ENCODE assay signal across 9 cellular contexts in the genomic region with DNA sequence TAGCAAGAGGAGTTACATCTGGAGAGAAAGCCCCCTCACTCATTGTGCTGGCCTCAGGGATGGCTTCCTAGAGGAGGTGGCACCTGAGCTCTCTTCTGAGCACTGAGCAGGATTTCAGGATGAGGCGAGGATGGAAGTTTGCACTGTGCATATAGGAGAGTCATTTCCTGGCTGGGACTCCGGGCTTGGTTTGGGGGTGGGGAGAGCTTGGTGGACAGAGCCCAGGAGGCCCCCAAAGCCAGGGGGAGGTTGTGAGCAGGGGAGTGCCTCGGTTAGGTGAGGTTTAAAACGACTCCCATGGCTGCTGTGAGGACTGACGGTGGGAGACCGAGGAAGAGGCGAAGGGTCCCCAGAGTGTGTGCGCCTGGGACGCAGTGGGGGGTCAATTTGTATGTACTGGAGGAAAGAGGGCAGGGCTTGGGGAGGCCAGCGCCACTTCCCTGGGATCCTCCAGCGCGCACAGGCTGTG. TPM values are rescaled to one million over a fixed set of nuclear protein-coding genes. Genes with fewer than 3 reads are reported as not detected.
DNase-seq lines count a peak whose midpoint lies in the region; ATAC-seq and TF ChIP-seq lines count a peak whose summit lies in the region.
"Had no signal": no experiment of that assay in that cellular context is flagged by ENCODE, and none has a peak within 500 bp of the region (broad histone marks: within the 10 kb centered on the region; RNA-seq: fewer than 3 reads in every experiment).

No MANE protein-coding gene starts in this region.

- in situ Hi-C loops in GM13976 (cut with MboI; ENCODE audit: low sequenced_read_pairs, unreplicated experiment): no loop called here

- H3K4me1 Mint-ChIP-seq in T-cell: peaks cover 46 to 50% (median 46%) of the 10 kb centered on the region in 3 donors

- H3K27me3 Mint-ChIP-seq in T-cell: no peaks in the 10 kb centered on the region

- H3K9me3 Mint-ChIP-seq in T-cell: no peaks in the 10 kb centered on the region

- no peaks in the 10 kb centered on the region for H3K36me3 ChIP-seq in skeletal muscle tissue (ENCODE audit: control insufficient read depth in 3 of 3, insufficient read depth in 3 of 3, low read length in 3 of 3)

- CTCF ChIA-PET in T-cell (lab: Charles Lee): no interaction called here

- DNase-seq in GM12864 (ENCODE audit: low read depth): no peak
- no peak for DNase-seq in T-cell
- peak; percentile 23 for DNase-seq in fibroblast of mammary gland (ENCODE audit: low read depth)
- no peak for DNase-seq in GM13976 (ENCODE audit: low spot score)
- no peak for DNase-seq in NCI-H2107 (lab: John Stamatoyannopoulos, UW)

- ATAC-seq in T-cell (replicated peaks in 1 of 4) (no peak), HG02798 (IDR thresholded peaks at IDR 0.05; ENCODE audit: poor library complexity, unreplicated experiment) (no peak), HG02852 (IDR thresholded peaks at IDR 0.05; ENCODE audit: unreplicated experiment) (no peak)

- H3K27ac Mint-ChIP-seq in T-cell: peak overlapping the region; percentile 71 to 84

- H3K36me3 Mint-ChIP-seq in T-cell: no peaks in the 10 kb centered on the region

- TF ChIP-seq CTCF in GM12864 (IDR thresholded peaks at IDR 0.05; ENCODE audit: low read depth, low read length, missing control alignments): no peak
- TF ChIP-seq CTCF in fibroblast of mammary gland (conservative IDR thresholded peaks at IDR 0.05; ENCODE audit: control insufficient read depth, insufficient read depth, low read depth, low read length): no peak
- no peak for TF ChIP-seq CTCF in GM13976 (IDR thresholded peaks at IDR 0.05; ENCODE audit: borderline replicate concordance, control extremely low read depth, extremely low read depth, insufficient read depth, missing control alignments)

- no peaks in the 10 kb centered on the region for H3K27me3 ChIP-seq in skeletal muscle tissue (ENCODE audit: control insufficient read depth in 3 of 3, insufficient read depth in 3 of 3, low read length in 3 of 3)

- peak overlapping the region in 1 of 3 donors; percentile 64 for H3K9ac ChIP-seq in skeletal muscle tissue (ENCODE audit: low read depth in 1 of 3, low read length in 3 of 3)

- H3K4me1 ChIP-seq in skeletal muscle tissue (ENCODE audit: control insufficient read depth in 3 of 3, insufficient read depth in 3 of 3, low read length in 3 of 3): peaks cover 55 to 82% (median 79%) of the 10 kb centered on the region in 3 donors

- POLR2A ChIA-PET in T-cell (lab: Charles Lee): interaction anchor here in 1 of 2 donors (0.6 kb wide), 1 partner anchor 11 kb away, joined by 3 read pairs; no protein-coding TSS in a partner anchor

- H3K4me3 Mint-ChIP-seq in T-cell: peak overlapping the region; percentile 71 to 84 (median 81)

- H3K27ac ChIP-seq in skeletal muscle tissue (ENCODE audit: low read depth, low read length): no peak overlapping the region

- H3K4me3 ChIP-seq in GM12864 (ENCODE audit: low read depth, low read length): peak overlapping the region; percentile 66; the same call in 1 of the 2 replicates
- peak overlapping the region; percentile 50 for H3K4me3 ChIP-seq in fibroblast of mammary gland (ENCODE audit: control insufficient read depth, low read depth, low read length)
- peak overlapping the region; percentile 7 to 72 (median 67) for H3K4me3 ChIP-seq in skeletal muscle tissue (ENCODE audit: low read length in 3 of 3)

- H3K9me3 ChIP-seq in skeletal muscle tissue (ENCODE audit: control insufficient read depth in 3 of 3, low read length in 3 of 3): no peaks in the 10 kb centered on the region
- H3K9me3 ChIP-seq: mucosa of descending colon had no signal

RNA-seq across cellular contexts. Expression of a gene that starts 1.2 kb away (rescaled TPM):
- total RNA-seq in T-cell (10 to 100 TPM in 1 of 5 donors, 1 to 10 TPM in 4; 5.3 to 11.0 (median 6.0) TPM), skeletal muscle tissue (4.2 TPM)

RNA-seq across cellular contexts. Expression of a gene that starts 24.6 kb away (rescaled TPM):
- total RNA-seq in T-cell (1 to 10 TPM in 3 of 5 donors, under 1 TPM in 2; 0.95 to 3.3 (median 1.2) TPM), skeletal muscle tissue (1.6 TPM)

RNA-seq across cellular contexts. Expression of a gene that starts 45.6 kb away (rescaled TPM):
- 10 to 100 TPM; 35.6 to 55.5 (median 46.7) TPM for total RNA-seq in T-cell
- 17.2 TPM for total RNA-seq in skeletal muscle tissue
